ENCODE assay signal across 18 cellular contexts in genomic region chr4:142953171-142953570, GRCh38.
DNase-seq lines count a peak whose midpoint lies in the region; ATAC-seq and TF ChIP-seq lines count a peak whose summit lies in the region.
"Had no signal": no experiment of that assay in that cellular context is flagged by ENCODE, and none has a peak within 500 bp of the region (broad histone marks: within the 10 kb centered on the region; RNA-seq: fewer than 3 reads in every experiment).

No MANE protein-coding gene starts in this region.

- no peaks in the 10 kb centered on the region for H3K27me3 Mint-ChIP-seq in endodermal cell (ENCODE audit: insufficient read depth)
- no peaks in the 10 kb centered on the region for H3K27me3 Mint-ChIP-seq in progenitor cell of endocrine pancreas
- H3K27me3 Mint-ChIP-seq: B cell had no signal

- H3K4me1 ChIP-seq in endodermal cell (ENCODE audit: control insufficient read depth, insufficient read depth, low read length) (no peaks in the 10 kb centered on the region), testis (no peaks in the 10 kb centered on the region)
- H3K4me1 ChIP-seq: BLaER1, Caco-2, HAP-1 had no signal

- H3K36me3 ChIP-seq in endodermal cell (ENCODE audit: control insufficient read depth, insufficient read depth, low read length) (no peaks in the 10 kb centered on the region), testis (ENCODE audit: low read depth, missing control alignments) (no peaks in the 10 kb centered on the region)
- H3K36me3 ChIP-seq: BLaER1, HAP-1 had no signal

- H3K27ac ChIP-seq in endodermal cell (ENCODE audit: low read depth, low read length), result peak overlapping the region; percentile 64
- H3K27ac ChIP-seq in testis, result no peak overlapping the region
- H3K27ac ChIP-seq: BLaER1, C4-2B had no signal

- DNase-seq in endodermal cell, result no peak
- peak; percentile 60 for DNase-seq in myocyte (ENCODE audit: low read depth)
- DNase-seq in progenitor cell of endocrine pancreas (ENCODE audit: low spot score, unreplicated experiment), result no peak
- DNase-seq in AG08396 (ENCODE audit: low spot score), result no peak
- no peak for DNase-seq in activated naive CD4-positive, alpha-beta T cell (lab: John Stamatoyannopoulos, UW)
- DNase-seq in testis, result no peak
- DNase-seq: Caco-2; CD4-positive, CD25-positive, alpha-beta regulatory T cell; CD8-positive, alpha-beta T cell; DMS153; DND-41; GOT3; HFFc6 had no signal

- intact Hi-C loops in testis (cut with DNase I; ENCODE audit: low total_unique reads), result no loop called here

- no peak overlapping the region for H3K9ac ChIP-seq in endodermal cell (ENCODE audit: extremely low read depth, low read length, poor library complexity, severe bottlenecking)
- H3K9ac ChIP-seq: BLaER1 had no signal

- ATAC-seq in GM21381 (IDR thresholded peaks at IDR 0.05; ENCODE audit: unreplicated experiment), result no peak
- ATAC-seq: CD8-positive, alpha-beta T cell had no signal

- 83 to 85% methylated on average over 3 of the region's 3 CpGs for WGBS in endodermal cell (ENCODE audit: insufficient coverage in 1 of 2, insufficient read length in 1 of 2), 2 experiments
- WGBS in testis, 2 donors, result 53 to 65% methylated on average over 2 to 3 of the region's 3 CpGs

- H3K27me3 ChIP-seq in endodermal cell (ENCODE audit: control insufficient read depth, insufficient read depth, low read length, poor library complexity, severe bottlenecking), result no peaks in the 10 kb centered on the region
- no peaks in the 10 kb centered on the region for H3K27me3 ChIP-seq in testis
- H3K27me3 ChIP-seq: BLaER1 had no signal

- H3K4me3 ChIP-seq in endodermal cell (ENCODE audit: low read length) (no peak overlapping the region), testis (no peak overlapping the region)
- H3K4me3 ChIP-seq: BLaER1, HAP-1 had no signal

- no peak overlapping the region for H3K4me3 Mint-ChIP-seq in endodermal cell
- no peak overlapping the region for H3K4me3 Mint-ChIP-seq in progenitor cell of endocrine pancreas (ENCODE audit: low read depth)
- H3K4me3 Mint-ChIP-seq: B cell; CD4-positive, CD25-positive, alpha-beta regulatory T cell; CD8-positive, alpha-beta T cell; HFFc6 had no signal

- H3K4me1 Mint-ChIP-seq in endodermal cell (no peaks in the 10 kb centered on the region), progenitor cell of endocrine pancreas (ENCODE audit: low read depth) (peaks cover 27% of the 10 kb centered on the region)
- H3K4me1 Mint-ChIP-seq: B cell; CD4-positive, CD25-positive, alpha-beta regulatory T cell had no signal

- H3K27ac Mint-ChIP-seq in endodermal cell (no peak overlapping the region), progenitor cell of endocrine pancreas (peak overlapping the region; percentile 12)
- H3K27ac Mint-ChIP-seq: B cell; CD4-positive, CD25-positive, alpha-beta regulatory T cell; CD8-positive, alpha-beta T cell; HFFc6 had no signal

- H3K9me3 ChIP-seq in endodermal cell (ENCODE audit: control insufficient read depth, low read length), result peaks cover 11% of the 10 kb centered on the region
- no peaks in the 10 kb centered on the region for H3K9me3 ChIP-seq in testis
- H3K9me3 ChIP-seq: Caco-2, HAP-1 had no signal

- H3K36me3 Mint-ChIP-seq in endodermal cell (ENCODE audit: low read depth), result no peaks in the 10 kb centered on the region
- H3K36me3 Mint-ChIP-seq in progenitor cell of endocrine pancreas (ENCODE audit: insufficient read depth), result peaks cover 6% of the 10 kb centered on the region
- H3K36me3 Mint-ChIP-seq: CD4-positive, CD25-positive, alpha-beta regulatory T cell; CD8-positive, alpha-beta T cell had no signal

- TF ChIP-seq POLR2A in testis (IDR thresholded peaks at IDR 0.05), result no peak

- H3K9me3 Mint-ChIP-seq in endodermal cell (peaks cover 15% of the 10 kb centered on the region), progenitor cell of endocrine pancreas (ENCODE audit: low read depth) (peaks cover 12% of the 10 kb centered on the region)

- TF ChIP-seq CTCF in endodermal cell (conservative IDR thresholded peaks at IDR 0.05), result no peak
- TF ChIP-seq CTCF in progenitor cell of endocrine pancreas (IDR thresholded peaks at IDR 0.05; ENCODE audit: unreplicated experiment), result no peak
- TF ChIP-seq CTCF in testis (IDR thresholded peaks at IDR 0.05), result no peak
